In genomic region chr10:13837966-13838365, GRCh38 we compare ENCODE assay signal across 18 cellular contexts.
DNase-seq lines count a peak whose midpoint lies in the region; ATAC-seq, FAIRE-seq and TF ChIP-seq lines count a peak whose summit lies in the region.
"Had no signal": no experiment of that assay in that cellular context is flagged by ENCODE, and none has a peak within 500 bp of the region (broad histone marks: within the 10 kb centered on the region; RNA-seq: fewer than 3 reads in every experiment).

No MANE protein-coding gene starts in this region.

- peak overlapping the region in 6 of 10 donors; percentile 61 to 78 (median 69) for H3K27ac ChIP-seq in heart right ventricle
- H3K27ac ChIP-seq in gastroesophageal sphincter: peak overlapping the region in 3 of 4 donors; percentile 60 to 82 (median 75)
- H3K27ac ChIP-seq in tibial artery: peak overlapping the region; percentile 70 to 81

- peaks cover 0 to 5% (median 0%) of the 10 kb centered on the region in 11 donors for H3K9me3 ChIP-seq in heart right ventricle
- peaks cover 0 to 6% (median 0%) of the 10 kb centered on the region in 3 donors for H3K9me3 ChIP-seq in gastroesophageal sphincter
- no peaks in the 10 kb centered on the region for H3K9me3 ChIP-seq in tibial artery

- FAIRE-seq in RCC 7860 (lab: Jason Lieb, UNC): no peak
- FAIRE-seq: H1 had no signal

- TF ChIP-seq EP300 in gastroesophageal sphincter (IDR thresholded peaks at IDR 0.05): no peak

- H3K36me3 Mint-ChIP-seq in activated T-helper 17 cell treated with anti-CD3 and anti-CD28 coated beads, Interleukin-2, amount 50 U/mL, for 72 hours (ENCODE audit: low read depth): no peaks in the 10 kb centered on the region
- H3K36me3 Mint-ChIP-seq: CD14-positive monocyte had no signal

- H3K27me3 ChIP-seq in heart right ventricle: no peaks in the 10 kb centered on the region
- H3K27me3 ChIP-seq in gastroesophageal sphincter: no peaks in the 10 kb centered on the region
- H3K27me3 ChIP-seq in tibial artery: no peaks in the 10 kb centered on the region

- H3K36me3 ChIP-seq in heart right ventricle (no peaks in the 10 kb centered on the region), gastroesophageal sphincter (no peaks in the 10 kb centered on the region), tibial artery (no peaks in the 10 kb centered on the region)

- TF ChIP-seq CTCF in heart right ventricle (IDR thresholded peaks at IDR 0.05) (no peak), gastroesophageal sphincter (IDR thresholded peaks at IDR 0.05) (no peak), tibial artery (IDR thresholded peaks at IDR 0.05) (no peak)

- no peaks in the 10 kb centered on the region for H3K27me3 Mint-ChIP-seq in activated T-helper 17 cell treated with anti-CD3 and anti-CD28 coated beads, Interleukin-2, amount 50 U/mL, for 72 hours

- TF ChIP-seq POLR2A in gastroesophageal sphincter (IDR thresholded peaks at IDR 0.05): no peak

- intact Hi-C loops in heart right ventricle (cut with DNase I) (no loop called here), Right ventricle myocardium superior (cut with DNase I) (no loop called here), tibial artery (cut with DNase I; ENCODE audit: low total_unique reads) (loop anchor here (10.0 kb wide), 1 partner anchor 117 kb away; no protein-coding TSS in a partner anchor)

- H3K4me1 ChIP-seq in heart right ventricle (peaks cover 8 to 90% (median 54%) of the 10 kb centered on the region in 9 donors), gastroesophageal sphincter (peaks cover 3 to 72% (median 25%) of the 10 kb centered on the region in 3 donors), tibial artery (peaks cover 0 to 92% (median 52%) of the 10 kb centered on the region in 4 donors)

- no peaks in the 10 kb centered on the region for H3K4me1 Mint-ChIP-seq in activated T-helper 17 cell treated with anti-CD3 and anti-CD28 coated beads, Interleukin-2, amount 50 U/mL, for 72 hours

- H3K9me3 Mint-ChIP-seq in activated T-helper 17 cell treated with anti-CD3 and anti-CD28 coated beads, Interleukin-2, amount 50 U/mL, for 72 hours: no peaks in the 10 kb centered on the region

- H3K27ac Mint-ChIP-seq in activated T-helper 17 cell treated with anti-CD3 and anti-CD28 coated beads, Interleukin-2, amount 50 U/mL, for 72 hours: peak overlapping the region; percentile 27
- H3K27ac Mint-ChIP-seq: CD14-positive monocyte had no signal

- DNase-seq in heart right ventricle (no peak), Right ventricle myocardium superior (no peak), tibial artery (no peak), activated gamma-delta T cell (lab: John Stamatoyannopoulos, UW) (no peak), RCC 7860 (ENCODE audit: low spot score) (no peak), NCI-H2081 (lab: John Stamatoyannopoulos, UW) (no peak)
- DNase-seq: 8988T, DMS 273 treated with DMSO at 0.1 percent for 48 hours, DND-41, MM.1S, NCI-H1092, NCI-H2081 treated with DMSO at 0.1 percent for 48 hours, NCI-H446 treated with DMSO at 0.1 percent for 48 hours, SHP77 treated with DMSO at 0.1 percent for 48 hours had no signal

- H3K4me3 ChIP-seq in heart right ventricle (no peak overlapping the region), gastroesophageal sphincter (no peak overlapping the region), tibial artery (no peak overlapping the region)

- no peak for ATAC-seq in heart right ventricle
- no peak for ATAC-seq in Right ventricle myocardium superior (ENCODE audit: poor library complexity)
- ATAC-seq in activated T-helper 17 cell treated with anti-CD3 and anti-CD28 coated beads, Interleukin-2, amount 50 U/mL, for 72 hours (replicated peaks): no peak
- no peak for ATAC-seq in gastroesophageal sphincter

- WGBS in heart right ventricle, 2 donors: 88 to 90% methylated on average over 3 of the region's 3 CpGs
- WGBS in gastroesophageal sphincter (ENCODE audit: low coverage in 1 of 2), 2 donors: 85 to 97% methylated on average over 3 of the region's 3 CpGs

- H3K4me3 Mint-ChIP-seq in activated T-helper 17 cell treated with anti-CD3 and anti-CD28 coated beads, Interleukin-2, amount 50 U/mL, for 72 hours: no peak overlapping the region
- H3K4me3 Mint-ChIP-seq: CD14-positive monocyte had no signal
